7 cellular contexts compared by ENCODE assay signal in genomic region chr9:124010665-124011321, GRCh38. TPM values are rescaled to one million over a fixed set of nuclear protein-coding genes. Genes with fewer than 3 reads are reported as not detected.
A peak's percentile ranks its signal among the peaks of the same experiment; 100 is the strongest.
DNase-seq lines count a peak whose midpoint lies in the region; ATAC-seq and TF ChIP-seq lines count a peak whose summit lies in the region.

No MANE protein-coding gene starts in this region.

- H3K27me3 Mint-ChIP-seq in endothelial cell (ENCODE audit: unreplicated experiment), result peaks cover 53% of the 10 kb centered on the region

- ATAC-seq in HG03095 (IDR thresholded peaks at IDR 0.05; ENCODE audit: unreplicated experiment) (no peak), HG03039 (IDR thresholded peaks at IDR 0.05; ENCODE audit: unreplicated experiment) (no peak)

- TF ChIP-seq CTCF in endothelial cell (IDR thresholded peaks at IDR 0.05; ENCODE audit: unreplicated experiment), result no peak

- intact Hi-C loops in posterior vena cava (cut with DNase I), result no loop called here

- H3K4me3 ChIP-seq in GM08714 (ENCODE audit: low read length), result peak overlapping the region; percentile 17; the same call in 1 of the 2 replicates

- H3K27ac Mint-ChIP-seq in endothelial cell (ENCODE audit: unreplicated experiment), result peak overlapping the region; percentile 48

- no peaks in the 10 kb centered on the region for H3K9me3 Mint-ChIP-seq in endothelial cell (ENCODE audit: unreplicated experiment)

- peaks cover 12% of the 10 kb centered on the region for H3K36me3 Mint-ChIP-seq in endothelial cell (ENCODE audit: low read depth, unreplicated experiment)

- DNase-seq in NCI-H1694 treated with DMSO at 0.1 percent for 48 hours (lab: John Stamatoyannopoulos, UW), result peak; percentile 63
- peak; percentile 42 for DNase-seq in endothelial cell (ENCODE audit: low spot score)
- peak; percentile 54 for DNase-seq in posterior vena cava (ENCODE audit: low spot score)
- DNase-seq in NCI-H128 (lab: John Stamatoyannopoulos, UW; ENCODE audit: unreplicated experiment), result no peak

- H3K4me3 Mint-ChIP-seq in endothelial cell (ENCODE audit: unreplicated experiment), result peak overlapping the region; percentile 10

- peaks cover 21% of the 10 kb centered on the region for H3K4me1 Mint-ChIP-seq in endothelial cell (ENCODE audit: unreplicated experiment)

RNA-seq across cellular contexts. Expression of gene LHX2, which starts 0.8 kb away (rescaled TPM):
- total RNA-seq in endothelial cell (ENCODE audit: unreplicated experiment), result not detected
- not detected for total RNA-seq in posterior vena cava
